8 cellular contexts compared by ENCODE assay signal in the genomic region with DNA sequence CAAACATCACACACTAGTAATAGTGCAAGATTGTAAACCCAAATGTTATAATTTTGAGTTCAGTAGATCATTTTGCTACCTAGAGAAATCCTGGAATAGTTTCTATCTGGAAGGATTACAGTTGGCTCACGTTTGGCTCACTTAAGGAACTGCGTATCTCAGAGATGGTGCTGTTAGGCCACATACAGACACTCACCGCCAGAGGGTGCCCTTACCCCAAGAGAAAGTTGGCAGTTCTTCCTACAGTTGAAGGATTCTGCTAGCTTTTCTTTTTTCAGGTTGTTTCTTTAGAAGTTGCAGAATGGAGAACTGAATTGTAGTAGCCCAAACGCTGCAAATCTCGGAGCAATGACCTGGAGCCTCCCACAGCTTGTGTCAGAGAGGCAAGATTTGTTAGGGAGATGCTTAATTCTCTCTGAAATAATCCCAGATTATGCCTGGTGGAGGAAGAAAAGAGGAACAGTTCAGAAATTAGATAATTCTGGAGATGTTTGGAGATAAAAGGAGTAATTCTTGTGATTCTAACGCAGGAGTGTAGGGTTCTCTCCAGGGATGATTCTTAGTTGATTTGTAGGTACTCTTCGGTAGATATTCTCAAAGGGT.
DNase-seq lines count a peak whose midpoint lies in the region; ATAC-seq, FAIRE-seq and TF ChIP-seq lines count a peak whose summit lies in the region.

No MANE protein-coding gene starts in this region.

- ATAC-seq in GM21515 (IDR thresholded peaks at IDR 0.05; ENCODE audit: unreplicated experiment), result peak; percentile 93

- peak; percentile 93 for TF ChIP-seq RAD21 in neural cell (conservative IDR thresholded peaks at IDR 0.05)

- H3K79me2 ChIP-seq in OCI-LY3 (ENCODE audit: low read length), result no peaks in the 10 kb centered on the region
- H3K79me2 ChIP-seq in neural cell (replicated peaks; ENCODE audit: insufficient read depth, low read length), result no peaks in the 10 kb centered on the region

- H3K9me3 ChIP-seq in OCI-LY3 (ENCODE audit: insufficient read depth, low read length) (no peaks in the 10 kb centered on the region), neural cell (ENCODE audit: low read length) (no peaks in the 10 kb centered on the region), testis (no peaks in the 10 kb centered on the region)

- DNase-seq in DMS153 (lab: John Stamatoyannopoulos, UW) (peak; percentile 43), HTR-8/SVneo (ENCODE audit: insufficient read length, low spot score) (peak; percentile 28), activated T-cell treated with anti-CD3 and anti-CD28 coated beads for 48 hours (ENCODE audit: low read depth) (peak; percentile 47), fibroblast of mammary gland (ENCODE audit: low read depth) (peak; percentile 77), testis (peak; percentile 91)

- H3K4me1 ChIP-seq in OCI-LY3 (ENCODE audit: low read length) (no peaks in the 10 kb centered on the region), testis (peaks cover 4% of the 10 kb centered on the region)

- no peak overlapping the region for H3K4me2 ChIP-seq in OCI-LY3 (ENCODE audit: low read length)
- H3K4me2 ChIP-seq in neural cell (ENCODE audit: low read length), result no peak overlapping the region

- H4K20me1 ChIP-seq in OCI-LY3 (ENCODE audit: insufficient read depth, low read length), result no peaks in the 10 kb centered on the region
- H4K20me1 ChIP-seq in neural cell (ENCODE audit: insufficient read depth), result no peaks in the 10 kb centered on the region

- FAIRE-seq in HTR-8/SVneo (lab: Jason Lieb, UNC), result no peak

- no peaks in the 10 kb centered on the region for H3K9me2 ChIP-seq in neural cell (ENCODE audit: insufficient read depth, low read length)

- TF ChIP-seq EP300 in neural cell (conservative IDR thresholded peaks at IDR 0.05; ENCODE audit: poor library complexity, severe bottlenecking), result no peak

- H2AFZ ChIP-seq in OCI-LY3 (ENCODE audit: low read depth, low read length) (no peak overlapping the region), neural cell (ENCODE audit: low read depth, low read length) (no peak overlapping the region)

- TF ChIP-seq CTCF in OCI-LY3 (IDR thresholded peaks at IDR 0.05; ENCODE audit: low read depth, low read length) (peak; percentile 97), fibroblast of mammary gland (conservative IDR thresholded peaks at IDR 0.05; ENCODE audit: control insufficient read depth, insufficient read depth, low read depth, low read length) (peak; percentile 96), neural cell (IDR thresholded peaks at IDR 0.05; ENCODE audit: poor library complexity, severe bottlenecking) (peak; percentile 91), testis (IDR thresholded peaks at IDR 0.05) (peak; percentile 69 to 89 (median 82))

- no peak overlapping the region for H3K27ac ChIP-seq in OCI-LY3 (ENCODE audit: low read length)
- H3K27ac ChIP-seq in neural cell (ENCODE audit: low read length), result no peak overlapping the region
- H3K27ac ChIP-seq in testis, result no peak overlapping the region

- no peak overlapping the region for H3K4me3 ChIP-seq in OCI-LY3 (ENCODE audit: low read length)
- H3K4me3 ChIP-seq in fibroblast of mammary gland (ENCODE audit: control insufficient read depth, low read depth, low read length), result no peak overlapping the region
- no peak overlapping the region for H3K4me3 ChIP-seq in neural cell (ENCODE audit: low read length)
- no peak overlapping the region for H3K4me3 ChIP-seq in testis

- no peak for TF ChIP-seq POLR2A in testis (IDR thresholded peaks at IDR 0.05)

- peaks cover 38% of the 10 kb centered on the region for H3K27me3 ChIP-seq in OCI-LY3 (ENCODE audit: low read depth, low read length)
- no peaks in the 10 kb centered on the region for H3K27me3 ChIP-seq in neural cell (ENCODE audit: insufficient read depth, low read depth, low read length)
- no peaks in the 10 kb centered on the region for H3K27me3 ChIP-seq in testis

- H3F3A ChIP-seq in neural cell (ENCODE audit: insufficient read depth, low read length, poor library complexity, severe bottlenecking), result no peaks in the 10 kb centered on the region

- intact Hi-C loops in testis (cut with DNase I; ENCODE audit: low total_unique reads), result no loop called here

- H3K36me3 ChIP-seq in OCI-LY3 (replicated peaks; ENCODE audit: low read depth, low read length), result no peaks in the 10 kb centered on the region
- H3K36me3 ChIP-seq in neural cell (ENCODE audit: insufficient read depth, low read length), result no peaks in the 10 kb centered on the region
- H3K36me3 ChIP-seq in testis (ENCODE audit: low read depth, missing control alignments), result no peaks in the 10 kb centered on the region

- H3K9ac ChIP-seq in OCI-LY3 (ENCODE audit: low read length) (no peak overlapping the region), neural cell (ENCODE audit: low read length) (no peak overlapping the region)

- WGBS in testis, 2 donors, result 29 to 31% methylated on average over 7 of the region's 7 CpGs

TF ChIP-seq in neural cell, 6 proteins besides CTCF, POLR2A, EP300 and RAD21:
- TF ChIP-seq SMC3 (conservative IDR thresholded peaks at IDR 0.05; ENCODE audit: poor library complexity) (peak; percentile 96), TAF1 (IDR thresholded peaks at IDR 0.05; ENCODE audit: low read depth) (no peak)
TF ChIP-seq in neural cell: peak in this region for 1.

Comparison
In these comparisons a context has a peak if more than half of its experiments do, and no peak if none do; other contexts are left out.
1. DNase-seq: peak in every context shown above with its lines; median percentile 91 in testis; 77 in fibroblast of mammary gland; 47 in activated T-cell treated with anti-CD3 and anti-CD28 coated beads for 48 hours; 43 in DMS153; 28 in HTR-8/SVneo.